Comparison of ENCODE assay signal across 8 cellular contexts in the genomic region with DNA sequence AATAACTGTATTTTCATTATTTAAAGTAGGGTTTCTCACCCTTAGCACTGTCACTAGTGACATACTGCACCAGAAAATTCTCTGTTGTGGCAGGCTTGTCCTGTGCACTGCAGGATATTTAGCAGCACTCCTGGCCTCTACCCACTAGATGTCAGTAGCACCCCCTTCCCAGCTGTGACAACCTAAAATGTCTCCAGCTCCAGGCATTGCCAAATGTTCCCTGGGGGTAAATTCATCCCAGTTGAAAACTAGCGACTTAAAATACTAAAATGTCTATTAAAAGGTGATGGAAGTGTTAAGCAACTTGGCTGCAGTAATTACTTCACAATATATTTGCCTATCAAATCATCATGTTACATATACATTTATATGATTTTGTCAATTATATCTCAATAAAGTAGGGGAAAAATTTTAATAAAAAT.
A peak's percentile ranks its signal among the peaks of the same experiment; 100 is the strongest.
DNase-seq lines count a peak whose midpoint lies in the region; ATAC-seq and TF ChIP-seq lines count a peak whose summit lies in the region.

No MANE protein-coding gene starts in this region.

- 0% methylated on average over 1 of the region's 1 CpG for WGBS in right lobe of liver (ENCODE audit: insufficient coverage, low coverage, low lambda C conversion rate, missing lambda C conversion rate)

- H3K4me3 ChIP-seq in GM12865 (ENCODE audit: low read depth, low read length) (no peak overlapping the region), colonic mucosa (no peak overlapping the region), right lobe of liver (no peak overlapping the region)

- no peaks in the 10 kb centered on the region for H3K4me1 ChIP-seq in colonic mucosa
- peaks cover 0 to 10% (median 0%) of the 10 kb centered on the region in 4 donors for H3K4me1 ChIP-seq in right lobe of liver

- no peaks in the 10 kb centered on the region for H3K9me3 ChIP-seq in colonic mucosa
- no peaks in the 10 kb centered on the region for H3K9me3 ChIP-seq in right lobe of liver

- TF ChIP-seq POLR2A in right lobe of liver (IDR thresholded peaks at IDR 0.05) = no peak

- TF ChIP-seq CTCF in GM12865 (IDR thresholded peaks at IDR 0.05; ENCODE audit: insufficient read depth, low read depth, low read length, missing control alignments) = peak; percentile 88
- peak; percentile 67 for TF ChIP-seq CTCF in colonic mucosa (IDR thresholded peaks at IDR 0.05)
- TF ChIP-seq CTCF in right lobe of liver (IDR thresholded peaks at IDR 0.05) = peak; percentile 75 to 89 (median 88)

- H3K36me3 ChIP-seq in colonic mucosa (no peaks in the 10 kb centered on the region), right lobe of liver (no peaks in the 10 kb centered on the region)

- H3K27me3 ChIP-seq in colonic mucosa (no peaks in the 10 kb centered on the region), right lobe of liver (no peaks in the 10 kb centered on the region)

- intact Hi-C loops in colonic mucosa (cut with DNase I) = loop anchor here (5.0 kb wide), 1 partner anchor 164 kb away; no protein-coding TSS in a partner anchor
- intact Hi-C loops in right lobe of liver (cut with DNase I) = loop anchor here (10.0 kb wide), 1 partner anchor 162 kb away; no protein-coding TSS in a partner anchor

- H3K27ac ChIP-seq in colonic mucosa = no peak overlapping the region
- H3K27ac ChIP-seq in right lobe of liver = no peak overlapping the region

- no peak overlapping the region for H3K9ac ChIP-seq in colonic mucosa (ENCODE audit: low read depth in 2 of 2, low read length in 2 of 2)

- peak; percentile 78 for ATAC-seq in HG02973 (IDR thresholded peaks at IDR 0.05; ENCODE audit: unreplicated experiment)
- peak; percentile 93 to 97 (median 95) for ATAC-seq in right lobe of liver
- no peak for ATAC-seq in HG02970 (IDR thresholded peaks at IDR 0.05; ENCODE audit: low FRiP score, unreplicated experiment)

- DNase-seq in GM12865 (ENCODE audit: low read depth) (peak; percentile 79), NCI-H345 (lab: John Stamatoyannopoulos, UW) (peak; percentile 74), colonic mucosa (peak; percentile 66), right lobe of liver (peak in 2 of 3 donors; percentile 36 to 69)
- peak; percentile 24 for DNase-seq in activated CD4-positive, CD25-positive, alpha-beta regulatory T cell treated with anti-CD3 and anti-CD28 coated beads, Interleukin-2, amount 50 U/mL, for 16 hours (ENCODE audit: low read depth, low spot score)
- DNase-seq in stimulated activated CD8-positive, alpha-beta memory T cell treated with anti-CD3 and anti-CD28 coated beads, Interleukin-12 subunit alpha, Interleukin-12 subunit beta, amount 100 ng/mL, for 1 hour (ENCODE audit: low read depth) = peak; percentile 32

Comparison
In these comparisons a context has a peak if more than half of its experiments do, and no peak if none do; other contexts are left out.
1. DNase-seq: peak in every context shown above with its lines; median percentile 79 in GM12865; 74 in NCI-H345; 66 in colonic mucosa; 52 in right lobe of liver; 32 in stimulated activated CD8-positive, alpha-beta memory T cell treated with anti-CD3 and anti-CD28 coated beads, Interleukin-12 subunit alpha, Interleukin-12 subunit beta, amount 100 ng/mL, for 1 hour; 24 in activated CD4-positive, CD25-positive, alpha-beta regulatory T cell treated with anti-CD3 and anti-CD28 coated beads, Interleukin-2, amount 50 U/mL, for 16 hours.